Comparison of ENCODE assay signal across 7 cellular contexts in genomic region chr9:19471737-19472648, GRCh38.
DNase-seq lines count a peak whose midpoint lies in the region; FAIRE-seq and TF ChIP-seq lines count a peak whose summit lies in the region.

No MANE protein-coding gene starts in this region.

- H3K4me3 Mint-ChIP-seq in MCF 10A (ENCODE audit: unreplicated experiment) (no peak overlapping the region), immature natural killer cell (peak overlapping the region; percentile 38 to 65 (median 58))

- peak overlapping the region; percentile 39; the same call in 1 of the 2 replicates for H3K4me2 ChIP-seq in MM.1S (ENCODE audit: low read depth, low read length)

- no peaks in the 10 kb centered on the region for H3K27me3 ChIP-seq in MM.1S (replicated peaks; ENCODE audit: insufficient read depth, low read length)

- H3K36me3 ChIP-seq in HEK293 (ENCODE audit: control insufficient read depth in 2 of 2, insufficient read depth in 1 of 2, low read length in 2 of 2) (no peaks in the 10 kb centered on the region), MM.1S (replicated peaks; ENCODE audit: insufficient read depth, low read length) (no peaks in the 10 kb centered on the region)

- no peak for TF ChIP-seq POLR2A in GM12891 (IDR thresholded peaks at IDR 0.05; ENCODE audit: low read depth, low read length)

- no peaks in the 10 kb centered on the region for H3K36me3 Mint-ChIP-seq in MCF 10A (ENCODE audit: insufficient read depth, unreplicated experiment)
- no peaks in the 10 kb centered on the region for H3K36me3 Mint-ChIP-seq in immature natural killer cell

- POLR2A ChIA-PET in HEK293 (lab: Yijun Ruan, JAX) (no interaction called here), MCF 10A (lab: Yijun Ruan, JAX) (no interaction called here)

- no peak overlapping the region; the same call in 1 of the 2 replicates for H3K4me3 ChIP-seq in HEK293 (ENCODE audit: low read depth, low read length)
- H3K4me3 ChIP-seq in MM.1S (ENCODE audit: low read length): peak overlapping the region; percentile 27; the same call in 1 of the 2 replicates

- H3K4me1 Mint-ChIP-seq in MCF 10A (ENCODE audit: insufficient read depth, unreplicated experiment): peaks cover 7% of the 10 kb centered on the region
- H3K4me1 Mint-ChIP-seq in immature natural killer cell: peaks cover 7 to 11% of the 10 kb centered on the region in 2 donors

- no peaks in the 10 kb centered on the region for H3K79me2 ChIP-seq in MM.1S (ENCODE audit: low read length)

- FAIRE-seq in GM12891 (lab: Jason Lieb, UNC): peak; percentile 85

- no peak overlapping the region for H3K9ac ChIP-seq in MM.1S (ENCODE audit: low read length)

- H3K9me3 Mint-ChIP-seq in MCF 10A (ENCODE audit: unreplicated experiment): no peaks in the 10 kb centered on the region
- H3K9me3 Mint-ChIP-seq in immature natural killer cell: no peaks in the 10 kb centered on the region

- H3K27ac Mint-ChIP-seq in MCF 10A (ENCODE audit: low read depth, unreplicated experiment) (no peak overlapping the region), immature natural killer cell (no peak overlapping the region)

- DNase-seq in GM12891 (ENCODE audit: insufficient read length, low spot score): no peak
- peak; percentile 28 for DNase-seq in MM.1S
- peak; percentile 4 for DNase-seq in T1000 (lab: John Stamatoyannopoulos, UW)
- DNase-seq in MCF 10A (ENCODE audit: unreplicated experiment): peak; percentile 55
- peak in 2 of 3 donors; percentile 13 to 23 for DNase-seq in immature natural killer cell
- DNase-seq in stimulated activated CD4-positive, alpha-beta T cell treated with anti-CD3 and anti-CD28 coated beads, Interleukin-12 subunit alpha, Interleukin-12 subunit beta, amount 100 ng/mL, for 4 hours: peak; percentile 38

- H3F3A ChIP-seq in MM.1S (ENCODE audit: insufficient read depth, low read length): no peaks in the 10 kb centered on the region

- peaks cover 47% of the 10 kb centered on the region for H3K27me3 Mint-ChIP-seq in MCF 10A (ENCODE audit: insufficient read depth, unreplicated experiment)
- peaks cover 0 to 9% (median 5%) of the 10 kb centered on the region in 3 donors for H3K27me3 Mint-ChIP-seq in immature natural killer cell (ENCODE audit: low read depth in 3 of 3)

- CTCF ChIA-PET in HEK293 (lab: Yijun Ruan, JAX) (interaction anchor here (0.6 to 4.5 kb wide), 21 partner anchors 7 to 1637 kb away, joined by 3 to 42 read pairs (median 3); no protein-coding TSS in a partner anchor), MCF 10A (lab: Yijun Ruan, JAX) (interaction anchor here (0.6 to 1.8 kb wide), 15 partner anchors 8 to 1945 kb away, joined by 3 to 8 read pairs (median 3); no protein-coding TSS in a partner anchor)

- H3K9me3 ChIP-seq in HEK293 (ENCODE audit: control insufficient read depth, insufficient read depth, low read depth, low read length) (no peaks in the 10 kb centered on the region), MM.1S (replicated peaks; ENCODE audit: insufficient read depth, low read length) (no peaks in the 10 kb centered on the region)

- H2AFZ ChIP-seq in MM.1S (ENCODE audit: low read length): peak overlapping the region; percentile 70

- intact Hi-C loops in MCF 10A (cut with micrococcal nuclease): no loop called here

- H3K9me2 ChIP-seq in MM.1S (replicated peaks; ENCODE audit: insufficient read depth, low read length): no peaks in the 10 kb centered on the region

- no TSS peak for BruUV-seq in MCF 10A (replicated peaks; lab: Mats Ljungman, UMichigan)

- TF ChIP-seq CTCF in HEK293 (tag by site-specific recombination; IDR thresholded peaks at IDR 0.05) (peak; percentile 76), MM.1S (IDR thresholded peaks at IDR 0.05; ENCODE audit: low read length) (peak; percentile 65), MCF 10A (IDR thresholded peaks at IDR 0.05; ENCODE audit: unreplicated experiment) (peak; percentile 75)

- no peaks in the 10 kb centered on the region for H3K4me1 ChIP-seq in HEK293 (ENCODE audit: control insufficient read depth, insufficient read depth, low read length)
- H3K4me1 ChIP-seq in MM.1S (ENCODE audit: low read length): no peaks in the 10 kb centered on the region

- no peaks in the 10 kb centered on the region for H4K20me1 ChIP-seq in MM.1S (ENCODE audit: insufficient read depth, low read length)

- H3K27ac ChIP-seq in HEK293 (ENCODE audit: extremely low read depth, low read depth, low read length): no peak overlapping the region
- no peak overlapping the region for H3K27ac ChIP-seq in MM.1S (ENCODE audit: low read length)

TF ChIP-seq in GM12891, 5 proteins besides CTCF, POLR2A, EP300 and RAD21:
- no peak for TF ChIP-seq POU2F2 (IDR thresholded peaks at IDR 0.05; ENCODE audit: low read depth, low read length)
- TF ChIP-seq SPI1 (IDR thresholded peaks at IDR 0.05; ENCODE audit: low read depth, low read length): no peak
- TF ChIP-seq PAX5 (IDR thresholded peaks at IDR 0.05; ENCODE audit: insufficient read depth, low read length, severe bottlenecking): no peak
- TF ChIP-seq POLR2AphosphoS5 (IDR thresholded peaks at IDR 0.05; ENCODE audit: low read depth, low read length): no peak
- TF ChIP-seq TAF1 (IDR thresholded peaks at IDR 0.05; ENCODE audit: low read depth, low read length): no peak

TF ChIP-seq in HEK293, 187 proteins besides CTCF, POLR2A, EP300 and RAD21 (continues in another document):
- TF ChIP-seq YY1 (tag by site-specific recombination; IDR thresholded peaks at IDR 0.05) (no peak), ZNF701 (tag by site-specific recombination; IDR thresholded peaks at IDR 0.05) (no peak), ZBTB11 (tag by site-specific recombination; conservative IDR thresholded peaks at IDR 0.05; ENCODE audit: low read depth) (no peak), ZNF391 (tag by site-specific recombination; IDR thresholded peaks at IDR 0.05; ENCODE audit: borderline replicate concordance, low read depth) (no peak), ZNF621 (tag by site-specific recombination; IDR thresholded peaks at IDR 0.05) (no peak), ZNF335 (tag by site-specific recombination; conservative IDR thresholded peaks at IDR 0.05) (peak; percentile 74), GLIS1 (tag by site-specific recombination; IDR thresholded peaks at IDR 0.05) (peak; percentile 75), ZNF654 (tag by site-specific recombination; IDR thresholded peaks at IDR 0.05; ENCODE audit: low read depth) (peak; percentile 93), ZNF2 (tag by site-specific recombination; IDR thresholded peaks at IDR 0.05) (no peak), AEBP2 (tag by site-specific recombination; IDR thresholded peaks at IDR 0.05; ENCODE audit: borderline replicate concordance) (no peak), ZNF362 (tag by site-specific recombination; IDR thresholded peaks at IDR 0.05) (no peak), ZNF366 (tag by site-specific recombination; conservative IDR thresholded peaks at IDR 0.05) (no peak), ZIC2 (tag by site-specific recombination; IDR thresholded peaks at IDR 0.05) (0 out of 2 replicates have a peak, but pooled peaks have one; percentile 41)
